Comparison of ENCODE assay signal across 9 cellular contexts in the genomic region with DNA sequence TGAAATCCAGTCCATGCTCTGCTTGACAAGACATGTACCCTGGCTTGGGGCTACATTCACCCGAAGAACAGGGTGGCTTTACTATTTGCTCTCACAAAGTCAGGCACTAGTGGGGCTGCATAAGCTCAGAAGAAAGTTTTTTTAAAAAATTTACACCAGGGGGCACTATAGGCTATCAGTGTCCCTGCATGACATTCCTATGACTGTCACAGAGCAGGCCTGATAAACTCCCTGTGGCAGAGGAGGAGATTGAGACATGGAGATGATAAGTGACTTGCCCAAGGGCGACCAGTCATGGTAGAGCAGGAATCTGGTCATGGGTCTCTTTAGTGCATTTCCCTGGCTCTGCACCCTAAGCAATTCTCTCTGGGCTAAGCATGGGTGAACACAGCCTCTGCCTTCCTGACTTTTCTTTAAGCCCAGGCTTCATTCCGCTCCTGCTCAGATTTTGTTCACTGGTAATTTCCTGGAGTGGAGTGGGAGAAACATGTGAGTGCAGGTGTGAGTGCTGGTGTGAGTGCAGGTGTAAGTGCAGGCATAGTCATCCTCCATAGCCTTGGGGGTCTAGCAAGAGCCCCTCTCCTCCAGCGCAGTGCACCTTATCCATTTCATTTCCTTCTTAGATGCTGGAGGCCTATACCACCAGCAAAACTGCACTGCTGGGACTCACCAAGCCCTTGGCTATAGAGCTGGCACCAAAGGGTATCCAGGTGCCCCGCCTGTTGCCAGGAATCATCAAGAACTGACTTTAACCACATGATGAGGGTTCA.
DNase-seq lines count a peak whose midpoint lies in the region; ATAC-seq and TF ChIP-seq lines count a peak whose summit lies in the region.
"Had no signal": no experiment of that assay in that cellular context is flagged by ENCODE, and none has a peak within 500 bp of the region (broad histone marks: within the 10 kb centered on the region; RNA-seq: fewer than 3 reads in every experiment).

No MANE protein-coding gene starts in this region.

- no peaks in the 10 kb centered on the region for H3K36me3 ChIP-seq in heart right ventricle
- H3K36me3 ChIP-seq in thyroid gland: no peaks in the 10 kb centered on the region

- H3K27me3 ChIP-seq in heart right ventricle (peaks cover 0 to 9% (median 0%) of the 10 kb centered on the region in 7 donors), thyroid gland (no peaks in the 10 kb centered on the region)

- H3K4me3 ChIP-seq in heart right ventricle (no peak overlapping the region), thyroid gland (replicated peaks in 1 of 3) (no peak overlapping the region)

- H3K4me1 ChIP-seq in heart right ventricle (no peaks in the 10 kb centered on the region), thyroid gland (no peaks in the 10 kb centered on the region)

- peak; percentile 59 for DNase-seq in Daoy (ENCODE audit: low read depth)
- peak; percentile 28 for DNase-seq in HS-5 (ENCODE audit: low read depth)
- DNase-seq in SW 1271 (lab: John Stamatoyannopoulos, UW): peak; percentile 26 to 70
- no peak for DNase-seq in heart right ventricle
- DNase-seq in thyroid gland: peak; percentile 10 to 28
- DNase-seq in NCI-H187 treated with DMSO at 0.1 percent for 48 hours (lab: John Stamatoyannopoulos, UW): no peak

- peak in 8 of 9 donors; percentile 5 to 43 (median 32) for TF ChIP-seq CTCF in heart right ventricle (IDR thresholded peaks at IDR 0.05)
- TF ChIP-seq CTCF in thyroid gland (IDR thresholded peaks at IDR 0.05): peak in 4 of 6 experiments; percentile 33 to 68 (median 44)

- no peak for TF ChIP-seq POLR2A in thyroid gland (IDR thresholded peaks at IDR 0.05)

- intact Hi-C loops in heart right ventricle (cut with DNase I) (loop anchor here in 3 of 10 donors (2.0 to 10.0 kb wide), 3 partner anchors 183 to 207 kb away; no protein-coding TSS in a partner anchor), thyroid gland (cut with DNase I) (loop anchor here (5.0 kb wide), 1 partner anchor 185 kb away; no protein-coding TSS in a partner anchor)

- 82% methylated on average over 5 of the region's 5 CpGs for WGBS in heart right ventricle, 2 donors
- WGBS in thyroid gland, 2 donors: 87 to 91% methylated on average over 5 of the region's 5 CpGs

- no peak overlapping the region for H3K27ac ChIP-seq in heart right ventricle
- no peak overlapping the region for H3K27ac ChIP-seq in thyroid gland

- H3K9me3 ChIP-seq in heart right ventricle: no peaks in the 10 kb centered on the region
- no peaks in the 10 kb centered on the region for H3K9me3 ChIP-seq in thyroid gland

- peak in 7 of 8 donors; percentile 16 to 79 (median 48) for ATAC-seq in heart right ventricle
- ATAC-seq in HG03457 (IDR thresholded peaks at IDR 0.05; ENCODE audit: unreplicated experiment): no peak
- no peak for ATAC-seq in GM19455 (IDR thresholded peaks at IDR 0.05; ENCODE audit: unreplicated experiment)
- ATAC-seq: naive thymus-derived CD8-positive, alpha-beta T cell had no signal

Comparison
In these comparisons a context has a peak if more than half of its experiments do, and no peak if none do; other contexts are left out.
1. DNase-seq: peak in Daoy (single experiment), HS-5 (single experiment), SW 1271 (2 of 2) and thyroid gland (2 of 2); none in heart right ventricle (0 of 2) and NCI-H187 treated with DMSO at 0.1 percent for 48 hours (single experiment).
2. ATAC-seq: peak in heart right ventricle (7 of 8); none in HG03457 (single experiment) and GM19455 (single experiment).